ENCODE assay signal across 8 cellular contexts in genomic region chr20:3781153-3781910, GRCh38. TPM values are rescaled to one million over a fixed set of nuclear protein-coding genes. Genes with fewer than 3 reads are reported as not detected.
DNase-seq lines count a peak whose midpoint lies in the region; ATAC-seq, FAIRE-seq and TF ChIP-seq lines count a peak whose summit lies in the region.

Gene SPEF1 (minus strand): TSS chr20:3781448. CDS start chr20:3781287, 161 bp downstream.

- TF ChIP-seq POLR2A in K562 (conservative IDR thresholded peaks at IDR 0.05): no peak

- no peaks in the 10 kb centered on the region for H3K9me1 ChIP-seq in K562 (ENCODE audit: control insufficient read depth, insufficient read depth, low read length)

- H3K4me3 ChIP-seq in MM.1S (ENCODE audit: low read length) (peak within 1 kb of the TSS; percentile 62), K562 (peak within 1 kb of the TSS; percentile 42), hepatocyte (no peak within 1 kb of the TSS), psoas muscle (peak within 1 kb of the TSS; percentile 67)

- BruUV-seq in K562 (replicated peaks; lab: Mats Ljungman, UMichigan): no TSS peak

- intact Hi-C loops in K562 (cut with micrococcal nuclease): loop anchor here (1.0 to 10.0 kb wide), 4 partner anchors 28 to 413 kb away; no protein-coding TSS in a partner anchor
- intact Hi-C loops in psoas muscle (cut with DNase I): loop anchor here in 1 of 2 donors (10.0 kb wide), 1 partner anchor 303 kb away; no protein-coding TSS in a partner anchor

- H3K79me2 ChIP-seq in MM.1S (ENCODE audit: low read length) (peaks cover 8% of the 10 kb centered on the region; the same call in 1 of the 2 replicates), K562 (ENCODE audit: control insufficient read depth, insufficient read depth, low read length) (peaks cover 31% of the 10 kb centered on the region), hepatocyte (peaks cover 30% of the 10 kb centered on the region)

- peak; percentile 98 for FAIRE-seq in K562 (lab: Jason Lieb, UNC)

- POLR2A ChIA-PET in RWPE1 (lab: Yijun Ruan, JAX; ENCODE audit: low non-redundant PET) (interaction anchor here (0.5 to 0.8 kb wide), 3 partner anchors 13 to 844 kb away, joined by 3 to 5 read pairs (median 3); partner anchors contain the start of gene ADISSP), K562 (lab: Yijun Ruan, JAX) (interaction anchor here (0.7 to 1.5 kb wide), 6 partner anchors 14 to 319 kb away, joined by 3 to 5 read pairs (median 4); partner anchors contain the start of genes ADISSP and AP5S1)

- CTCF ChIA-PET in RWPE1 (lab: Yijun Ruan, JAX) (interaction anchor here (0.8 to 1.3 kb wide), 3 partner anchors 10 to 39 kb away, joined by 3 to 9 read pairs (median 4); partner anchors contain the start of genes ADISSP and AP5S1), K562 (lab: Yijun Ruan, JAX; ENCODE audit: low intra/inter-chr PET ratio) (no interaction called here)

- H3K4me2 ChIP-seq in MM.1S (ENCODE audit: low read depth, low read length) (peak within 1 kb of the TSS; percentile 90), K562 (ENCODE audit: insufficient read depth, low read length) (peak within 1 kb of the TSS; percentile 75), hepatocyte (peak within 1 kb of the TSS; percentile 88)

- H4K20me1 ChIP-seq in MM.1S (ENCODE audit: insufficient read depth, low read length) (no peaks in the 10 kb centered on the region), K562 (replicated peaks; ENCODE audit: control insufficient read depth, insufficient read depth, low read length) (peaks cover 6% of the 10 kb centered on the region), hepatocyte (ENCODE audit: insufficient read depth, poor library complexity, severe bottlenecking) (peaks cover 18% of the 10 kb centered on the region)

- H3K9me3 ChIP-seq in MM.1S (replicated peaks; ENCODE audit: insufficient read depth, low read length) (no peaks in the 10 kb centered on the region), K562 (replicated peaks; ENCODE audit: control insufficient read depth, insufficient read depth, low read depth, low read length) (no peaks in the 10 kb centered on the region), hepatocyte (ENCODE audit: low read depth) (no peaks in the 10 kb centered on the region), psoas muscle (no peaks in the 10 kb centered on the region)

- ATAC-seq in GM21723 (IDR thresholded peaks at IDR 0.05; ENCODE audit: unreplicated experiment): peak; percentile 73
- ATAC-seq in K562: peak; percentile 87
- ATAC-seq in psoas muscle: peak; percentile 82 to 93 (median 88)
- ATAC-seq in HG03342 (IDR thresholded peaks at IDR 0.05; ENCODE audit: unreplicated experiment): no peak

- peak; percentile 92 for DNase-seq in Daoy (ENCODE audit: low read depth)
- DNase-seq in MM.1S: peak; percentile 85
- DNase-seq in RWPE1 (ENCODE audit: low spot score): peak; percentile 98
- DNase-seq in K562 (ENCODE audit: extremely low read depth in 1 of 4, low spot score in 3 of 4): peak; percentile 75 to 89 (median 80)
- peak; percentile 93 for DNase-seq in hepatocyte (ENCODE audit: low spot score)
- DNase-seq in psoas muscle: peak; percentile 69 to 82

- TF ChIP-seq EP300 in K562 (IDR thresholded peaks at IDR 0.05; ENCODE audit: low read length): no peak

- H3K27ac ChIP-seq in MM.1S (ENCODE audit: low read length) (no peak within 1 kb of the TSS), RWPE1 (peak within 1 kb of the TSS; percentile 83), K562 (ENCODE audit: extremely low read depth, low read depth, low read length) (no peak within 1 kb of the TSS; the same call in 2 of the 3 replicates), hepatocyte (peak within 1 kb of the TSS; percentile 55), psoas muscle (no peak within 1 kb of the TSS)

- H3K27me3 ChIP-seq in MM.1S (replicated peaks; ENCODE audit: insufficient read depth, low read length) (peaks cover 26% of the 10 kb centered on the region), K562 (ENCODE audit: control insufficient read depth in 2 of 2, insufficient read depth in 2 of 2, low read length in 2 of 2) (no peaks in the 10 kb centered on the region), hepatocyte (peaks cover 12% of the 10 kb centered on the region), psoas muscle (ENCODE audit: insufficient read depth in 3 of 3, low read length in 2 of 3) (peaks cover 0 to 17% (median 8%) of the 10 kb centered on the region in 3 donors)

- H3K9ac ChIP-seq in MM.1S (ENCODE audit: low read length): peak within 1 kb of the TSS; percentile 13; the same call in 1 of the 2 replicates
- peak within 1 kb of the TSS in 1 of 2 experiments; percentile 76; a peak in 2 of 4 replicates for H3K9ac ChIP-seq in K562 (ENCODE audit: insufficient read depth in 1 of 2, low read depth in 2 of 2, low read length in 2 of 2)

- no peaks in the 10 kb centered on the region for H3K9me2 ChIP-seq in MM.1S (replicated peaks; ENCODE audit: insufficient read depth, low read length)
- H3K9me2 ChIP-seq in hepatocyte (replicated peaks; ENCODE audit: insufficient read depth): no peaks in the 10 kb centered on the region

- WGBS in K562 (ENCODE audit: insufficient coverage, low coverage, missing lambda C conversion rate): 11% methylated on average over 27 of the region's 28 CpGs
- WGBS in hepatocyte (ENCODE audit: low lambda C conversion rate, missing lambda C conversion rate): 18% methylated on average over 28 of the region's 28 CpGs
- 13 to 15% (median 14%) methylated on average over 28 of the region's 28 CpGs for WGBS in psoas muscle, 3 donors

- H3K4me1 ChIP-seq in MM.1S (ENCODE audit: low read length): peaks cover 10% of the 10 kb centered on the region
- peaks cover 8 to 54% of the 10 kb centered on the region in 2 experiments; a peak in 3 of 5 replicates for H3K4me1 ChIP-seq in K562 (replicated peaks in 1 of 2; ENCODE audit: control insufficient read depth in 2 of 2, insufficient read depth in 2 of 2, low read length in 2 of 2)
- H3K4me1 ChIP-seq in hepatocyte (ENCODE audit: insufficient read depth): peaks cover 48% of the 10 kb centered on the region
- H3K4me1 ChIP-seq in psoas muscle: peaks cover 30% of the 10 kb centered on the region

- H3F3A ChIP-seq in MM.1S (ENCODE audit: insufficient read depth, low read length): peaks cover 10% of the 10 kb centered on the region

- H2AFZ ChIP-seq in MM.1S (ENCODE audit: low read length) (peak within 1 kb of the TSS; percentile 35; the same call in 1 of the 2 replicates), K562 (ENCODE audit: low read depth, low read length) (0 out of 2 replicates have a peak within 1 kb of the TSS, but pooled peaks have one; percentile 35), hepatocyte (no peak within 1 kb of the TSS)

- TF ChIP-seq CTCF in MM.1S (IDR thresholded peaks at IDR 0.05; ENCODE audit: low read length): peak; percentile 45
- peak; percentile 81 for TF ChIP-seq CTCF in RWPE1 (conservative IDR thresholded peaks at IDR 0.05; ENCODE audit: low read depth)
- peak; percentile 50 to 60 (median 51) for TF ChIP-seq CTCF in K562 (IDR thresholded peaks at IDR 0.05 in 2 of 3, conservative IDR thresholded peaks at IDR 0.05 in 1 of 3; ENCODE audit: insufficient read depth in 2 of 3, low read depth in 1 of 3, low read length in 3 of 3)
- peak; percentile 40 for TF ChIP-seq CTCF in hepatocyte (IDR thresholded peaks at IDR 0.05; ENCODE audit: poor library complexity)
- TF ChIP-seq CTCF in psoas muscle (IDR thresholded peaks at IDR 0.05): peak; percentile 38

- in situ Hi-C loops in K562 (cut with MboI): no loop called here

- TF ChIP-seq RAD21 in K562 (CRISPR knock-in tag; conservative IDR thresholded peaks at IDR 0.05 in 1 of 2, IDR thresholded peaks at IDR 0.05 in 1 of 2): peak in 1 of 2 experiments; percentile 54; a peak in 2 of 4 replicates

- H3K36me3 ChIP-seq in MM.1S (replicated peaks; ENCODE audit: insufficient read depth, low read length) (no peaks in the 10 kb centered on the region), K562 (ENCODE audit: control insufficient read depth, insufficient read depth, low read length) (peaks cover 21% of the 10 kb centered on the region; the same call in 1 of the 3 replicates), hepatocyte (replicated peaks; ENCODE audit: insufficient read depth, low read depth) (no peaks in the 10 kb centered on the region), psoas muscle (ENCODE audit: insufficient read depth in 1 of 2, low read depth in 1 of 2) (peaks cover 0 to 4% of the 10 kb centered on the region in 2 donors)

RNA-seq across cellular contexts. Expression of gene SPEF1, which starts in this region (rescaled TPM):
- total RNA-seq in Daoy (2014; rRNA removed; shearing (Covaris generic)): 0.51 TPM in 1 of 2 replicates, not detected in the other
- 0.23 TPM in 1 of 2 replicates, not detected in the other for total RNA-seq in K562 (2011; cell fraction: chromatin; rRNA removed; ENCODE audit: low replicate concordance)
- 0.26 TPM in 1 of 2 replicates, not detected in the other for total RNA-seq in K562 (2011; cell fraction: nucleolus; rRNA removed)
- not detected in 2 replicates for total RNA-seq in K562 (2011; cell fraction: nucleoplasm; rRNA removed)
- total RNA-seq in K562 (2014; rRNA removed) (not detected in 2 replicates), K562 (2014; rRNA removed; fragmentation: Illumina TruSeq; extraction: Trizol) (not detected in 2 replicates), K562 (2015; rRNA removed; fragmentation: Illumina TruSeq; extraction: Trizol) (not detected in 2 replicates), K562 (2021) (not detected in 2 replicates), hepatocyte (0.63 TPM in 1 of 2 replicates, not detected in the other), psoas muscle (under 1 TPM in 1 of 4 donors, not detected in 3; 0.13 TPM)
- polyA plus RNA-seq in K562 (2011; rRNA removed) (0.04 TPM in 1 of 2 replicates, not detected in the other), K562 (2014; fragmentation: Illumina TruSeq; extraction: Trizol) (not detected in 2 replicates), K562 (2014; fragmentation: Nextera tagmentation; extraction: Ambion mirVana) (not detected), K562 (2014; rRNA removed) (not detected in 2 replicates), hepatocyte (0.51 TPM in 1 of 2 replicates, not detected in the other), psoas muscle (1 to 10 TPM in 1 of 3 donors, under 1 TPM in 2; 0.12 to 1.7 (median 0.35) TPM)
- polyA plus RNA-seq in K562 (2011; cell fraction: cytosol; rRNA removed): 0.06 TPM in 1 of 2 replicates, not detected in the other
- polyA plus RNA-seq in K562 (2011; cell fraction: nucleus; rRNA removed): 0.08 and 0.24 TPM in 2 replicates
- 0.04 TPM in 1 of 2 replicates, not detected in the other for polyA plus RNA-seq in K562 (2012)
- not detected in 2 replicates for polyA minus RNA-seq in K562 (2011; rRNA and poly(A)+ RNA removed)
- not detected in 2 replicates for polyA minus RNA-seq in K562 (2011; cell fraction: cytosol; rRNA and poly(A)+ RNA removed)
- polyA minus RNA-seq in K562 (2011; cell fraction: nucleus; rRNA and poly(A)+ RNA removed): 0.27 TPM in 1 of 2 replicates, not detected in the other

Comparison
In these comparisons a context has a peak if more than half of its experiments do, and no peak if none do; other contexts are left out.
1. Peak in DNase-seq in Daoy; RNA of the gene not detected or under 1 TPM.
2. Peak in DNase-seq, ATAC-seq, H3K4me3 ChIP-seq and H3K4me2 ChIP-seq in K562; RNA of the gene not detected or under 1 TPM.
3. Peak in DNase-seq, H3K27ac ChIP-seq and H3K4me2 ChIP-seq in hepatocyte; RNA of the gene not detected or under 1 TPM.